In genomic region chr20:9955646-9956045, GRCh38 we compare ENCODE assay signal across 1 cellular context.
TF ChIP-seq lines count a peak whose summit lies in the region.

No MANE protein-coding gene starts in this region.

TF ChIP-seq in SK-N-SH, 30 proteins besides CTCF, POLR2A, EP300 and RAD21 (continued from another document):
- TF ChIP-seq SIN3A (IDR thresholded peaks at IDR 0.05; ENCODE audit: borderline replicate concordance, low read depth, low read length) (no peak), JUND (IDR thresholded peaks at IDR 0.05) (peak; percentile 64), NRF1 (IDR thresholded peaks at IDR 0.05; ENCODE audit: low read depth, low read length) (no peak), FOSL2 (IDR thresholded peaks at IDR 0.05; ENCODE audit: borderline replicate concordance, low read depth) (peak; percentile 67), RCOR1 (IDR thresholded peaks at IDR 0.05; ENCODE audit: low read length) (no peak), FOXJ3 (CRISPR knock-in tag; IDR thresholded peaks at IDR 0.05) (no peak), USF2 (IDR thresholded peaks at IDR 0.05; ENCODE audit: borderline replicate concordance, low read depth, low read length) (no peak), NFIC (IDR thresholded peaks at IDR 0.05; ENCODE audit: borderline replicate concordance) (no peak), TEAD4 (IDR thresholded peaks at IDR 0.05; ENCODE audit: borderline replicate concordance, insufficient read depth) (no peak), GABPA (IDR thresholded peaks at IDR 0.05; ENCODE audit: low read depth) (no peak), USF1 (IDR thresholded peaks at IDR 0.05; ENCODE audit: borderline replicate concordance, low read depth) (no peak)
